ENCODE assay signal across 8 cellular contexts in the genomic region with DNA sequence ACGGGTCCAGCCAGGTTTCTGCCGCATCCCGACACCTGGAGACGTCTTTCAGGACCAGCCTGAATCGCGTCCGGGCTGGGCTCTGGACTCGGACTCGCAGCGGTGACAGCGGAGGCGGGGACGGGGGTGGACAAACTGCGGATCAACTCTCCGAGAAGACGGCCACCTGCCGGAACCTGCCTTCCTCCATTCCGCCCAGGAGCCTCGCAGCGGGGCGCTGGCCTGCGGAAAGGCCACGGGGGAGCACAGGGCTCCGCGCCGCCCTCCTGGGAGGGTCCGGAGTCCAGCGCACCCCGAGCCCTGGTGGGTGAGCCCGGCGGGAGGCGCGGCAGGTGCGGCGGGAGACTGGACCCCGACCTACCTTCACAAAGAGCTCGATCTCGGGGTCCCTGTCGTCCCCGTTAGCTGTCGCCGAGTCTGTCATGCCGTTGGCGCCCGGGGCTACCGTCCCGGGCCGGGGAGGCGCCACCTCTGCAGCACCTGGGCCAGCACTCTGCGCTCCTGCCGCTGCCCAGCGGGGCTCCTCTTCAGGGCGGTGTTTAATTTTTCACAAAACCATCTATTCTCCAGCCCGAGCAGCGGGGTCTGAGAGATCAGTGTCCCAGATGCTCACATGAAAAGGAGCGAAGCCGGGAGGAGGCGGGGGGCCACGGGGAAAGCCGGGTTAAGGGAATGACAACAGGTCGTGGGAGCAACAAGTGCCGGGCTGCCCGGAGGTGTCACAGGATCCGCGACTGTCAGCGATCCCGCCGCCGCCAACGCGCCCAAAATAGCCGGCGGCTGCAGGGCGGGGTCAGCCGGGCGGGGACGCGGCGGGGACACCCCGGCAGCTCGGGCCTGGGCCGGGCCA. TPM values are rescaled to one million over a fixed set of nuclear protein-coding genes. Genes with fewer than 3 reads are reported as not detected.
A peak's percentile ranks its signal among the peaks of the same experiment; 100 is the strongest.
DNase-seq lines count a peak whose midpoint lies in the region; ATAC-seq and TF ChIP-seq lines count a peak whose summit lies in the region.

A gene (minus strand): TSS at position 742 of the 850 bp plus-strand sequence. CDS start 318 bp downstream, at position 424.

- H3K4me1 ChIP-seq in lung (ENCODE audit: control insufficient read depth in 2 of 2, insufficient read depth in 2 of 2, low read length in 2 of 2) (peaks cover 8 to 12% of the 10 kb centered on the region in 2 donors), stomach smooth muscle (ENCODE audit: control insufficient read depth, insufficient read depth, low read length) (peaks cover 7% of the 10 kb centered on the region)

- peak; percentile 13 for DNase-seq in GM19238 (ENCODE audit: insufficient read length, low spot score)
- peak; percentile 11 to 37 (median 12) for DNase-seq in T-helper 2 cell
- peak; percentile 17 to 29 for DNase-seq in central memory CD8-positive, alpha-beta T cell (ENCODE audit: low spot score in 2 of 2)
- DNase-seq in lung (ENCODE audit: low spot score): peak; percentile 38
- no peak for DNase-seq in NCI-H2171 treated with DMSO at 0.1 percent for 48 hours (lab: John Stamatoyannopoulos, UW)
- DNase-seq in midbrain (lab: John Stamatoyannopoulos, UW): no peak

- H3K4me3 ChIP-seq in lung (peak within 1 kb of the TSS; percentile 68), stomach smooth muscle (ENCODE audit: low read length in 2 of 2) (peak within 1 kb of the TSS; percentile 48 to 71)

- ATAC-seq in central memory CD8-positive, alpha-beta T cell (replicated peaks; ENCODE audit: extremely low read depth, poor library complexity, severe bottlenecking): no peak
- ATAC-seq in lung (ENCODE audit: insufficient read depth, low FRiP score): peak; percentile 49
- no peak for ATAC-seq in GM21717 (IDR thresholded peaks at IDR 0.05; ENCODE audit: unreplicated experiment)

- H3K4me3 Mint-ChIP-seq in central memory CD8-positive, alpha-beta T cell: peak within 1 kb of the TSS; percentile 86

- peaks cover 42% of the 10 kb centered on the region for H3K4me1 Mint-ChIP-seq in central memory CD8-positive, alpha-beta T cell

- H3K27me3 Mint-ChIP-seq in central memory CD8-positive, alpha-beta T cell: peaks cover 17% of the 10 kb centered on the region

- H3K36me3 Mint-ChIP-seq in central memory CD8-positive, alpha-beta T cell (ENCODE audit: insufficient read depth): peaks cover 10% of the 10 kb centered on the region

- 0 to 1% methylated on average over 82 of the region's 82 CpGs for WGBS in lung, 2 donors

- peaks cover 0 to 2% of the 10 kb centered on the region in 2 donors for H3K9me3 ChIP-seq in lung (ENCODE audit: control insufficient read depth in 2 of 2, insufficient read depth in 1 of 2, low read length in 1 of 2)
- no peaks in the 10 kb centered on the region for H3K9me3 ChIP-seq in stomach smooth muscle (ENCODE audit: control insufficient read depth in 2 of 2, low read length in 2 of 2)

- peak within 1 kb of the TSS; percentile 85 for H3K27ac Mint-ChIP-seq in central memory CD8-positive, alpha-beta T cell (ENCODE audit: low read depth)

- no peak for TF ChIP-seq CTCF in lung (IDR thresholded peaks at IDR 0.05; ENCODE audit: control extremely low read depth, extremely low read depth)

- no peak within 1 kb of the TSS for H3K9ac ChIP-seq in stomach smooth muscle (ENCODE audit: low read length in 2 of 2)

- H3K27me3 ChIP-seq in lung (ENCODE audit: control insufficient read depth, insufficient read depth) (no peaks in the 10 kb centered on the region), stomach smooth muscle (ENCODE audit: control insufficient read depth in 1 of 2, insufficient read depth in 2 of 2, low read length in 2 of 2) (peaks cover 21 to 42% of the 10 kb centered on the region in 2 donors)

- H3K36me3 ChIP-seq in lung (ENCODE audit: control insufficient read depth in 2 of 2, insufficient read depth in 2 of 2, low read length in 2 of 2): no peaks in the 10 kb centered on the region
- no peaks in the 10 kb centered on the region for H3K36me3 ChIP-seq in stomach smooth muscle (ENCODE audit: control insufficient read depth in 2 of 2, insufficient read depth in 2 of 2, low read length in 2 of 2)

- peak within 1 kb of the TSS; percentile 92 to 96 for H3K27ac ChIP-seq in lung (ENCODE audit: low read depth in 1 of 2, low read length in 1 of 2)
- no peak within 1 kb of the TSS for H3K27ac ChIP-seq in stomach smooth muscle (ENCODE audit: low read length)

- peaks cover 5% of the 10 kb centered on the region for H3K9me3 Mint-ChIP-seq in central memory CD8-positive, alpha-beta T cell

RNA-seq across cellular contexts. Expression of the gene that starts here (rescaled TPM):
- total RNA-seq in lung: 10 to 100 TPM; 65.4 to 92.3 TPM
- 10 to 100 TPM; 14.8 to 16.0 TPM for polyA plus RNA-seq in lung

Comparison
In these comparisons a context has a peak if more than half of its experiments do, and no peak if none do; other contexts are left out.
1. DNase-seq: peak in GM19238 (single experiment), T-helper 2 cell (5 of 5), central memory CD8-positive, alpha-beta T cell (2 of 2) and lung (single experiment); none in NCI-H2171 treated with DMSO at 0.1 percent for 48 hours (single experiment) and midbrain (single experiment).